Comparison of ENCODE assay signal across 16 cellular contexts in genomic region chr9:81470864-81471263, GRCh38.
DNase-seq lines count a peak whose midpoint lies in the region; ATAC-seq and TF ChIP-seq lines count a peak whose summit lies in the region.
"Had no signal": no experiment of that assay in that cellular context is flagged by ENCODE, and none has a peak within 500 bp of the region (broad histone marks: within the 10 kb centered on the region; RNA-seq: fewer than 3 reads in every experiment).

No MANE protein-coding gene starts in this region.

- H3K36me3 ChIP-seq in mucosa of descending colon (ENCODE audit: low read depth) = no peaks in the 10 kb centered on the region
- H3K36me3 ChIP-seq: BLaER1 treated with 17β-estradiol and CSF1 and Interleukin-3, amounts not matched to agents 10 nM and 100 nM had no signal

- H3K9me3 ChIP-seq in mucosa of descending colon = no peaks in the 10 kb centered on the region
- H3K9me3 ChIP-seq: A549; BLaER1 treated with 17β-estradiol and CSF1 and Interleukin-3, amounts not matched to agents 10 nM and 100 nM had no signal

- TF ChIP-seq CTCF in fibroblast of the aortic adventitia (IDR thresholded peaks at IDR 0.05; ENCODE audit: insufficient read depth, low read length) (no peak), mucosa of descending colon (IDR thresholded peaks at IDR 0.05) (no peak)

- H3K4me3 ChIP-seq in fibroblast of the aortic adventitia (ENCODE audit: low read depth, low read length) (no peak overlapping the region), mucosa of descending colon (no peak overlapping the region)
- H3K4me3 ChIP-seq: A549; BLaER1 treated with 17β-estradiol and CSF1 and Interleukin-3, amounts not matched to agents 10 nM and 100 nM had no signal

- DNase-seq in NCI-H2196 (lab: John Stamatoyannopoulos, UW; ENCODE audit: unreplicated experiment) (peak; percentile 5), NCI-H2196 treated with DMSO at 0.1 percent for 48 hours (lab: John Stamatoyannopoulos, UW; ENCODE audit: unreplicated experiment) (no peak), SK-N-DZ (ENCODE audit: low spot score) (peak; percentile 25), fibroblast of the aortic adventitia (ENCODE audit: low read depth) (peak; percentile 20), mucosa of descending colon (peak in 1 of 3 donors; percentile 27), globus pallidus (ENCODE audit: low spot score) (no peak), HCEC 1CT (no peak), cerebellum (ENCODE audit: low spot score) (no peak)
- DNase-seq: Calu3; CD8-positive, alpha-beta T cell; DMS79 treated with DMSO at 0.1 percent for 48 hours; GF-D8; GOT3; H7 had no signal

- no peaks in the 10 kb centered on the region for H3K4me1 ChIP-seq in mucosa of descending colon (ENCODE audit: low read depth)
- H3K4me1 ChIP-seq: A549 had no signal

- intact Hi-C loops in mucosa of descending colon (cut with DNase I, micrococcal nuclease) = no loop called here

- ATAC-seq in mucosa of descending colon = peak; percentile 87
- ATAC-seq: A549; CD8-positive, alpha-beta T cell had no signal

Comparison
In these comparisons a context has a peak if more than half of its experiments do, and no peak if none do; other contexts are left out.
1. DNase-seq: peak in NCI-H2196 (single experiment), SK-N-DZ (single experiment) and fibroblast of the aortic adventitia (single experiment); none in NCI-H2196 treated with DMSO at 0.1 percent for 48 hours (single experiment), globus pallidus (single experiment), HCEC 1CT (single experiment) and cerebellum (single experiment).